8 cellular contexts compared by ENCODE assay signal in the genomic region with DNA sequence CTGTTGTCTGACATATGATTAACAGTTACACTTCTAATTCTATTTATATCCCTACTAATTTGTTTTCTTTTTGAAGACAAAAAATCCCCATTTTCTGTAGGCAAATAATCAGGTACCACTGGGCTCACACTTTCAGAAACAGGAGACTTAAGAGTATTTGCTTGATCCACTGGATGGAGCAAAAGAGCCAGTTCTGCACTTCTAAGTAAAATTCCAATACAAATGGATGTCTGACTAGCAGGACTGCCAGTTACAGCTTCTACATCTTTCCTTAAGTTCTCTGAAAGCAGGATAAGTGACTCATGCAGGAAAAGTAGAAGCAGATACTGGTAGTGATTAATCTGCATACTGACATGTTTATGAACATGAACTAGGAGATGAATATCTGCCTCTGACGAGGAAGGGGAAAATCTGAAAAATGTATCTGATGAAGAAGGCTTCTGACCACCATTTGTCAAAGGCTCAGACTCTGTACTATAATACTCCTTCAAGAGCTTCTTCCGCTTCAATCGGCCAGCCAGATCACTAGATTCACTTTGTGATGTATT.
DNase-seq lines count a peak whose midpoint lies in the region; ATAC-seq, FAIRE-seq and TF ChIP-seq lines count a peak whose summit lies in the region.

No MANE protein-coding gene starts in this region.

- no peak overlapping the region for H2AFZ ChIP-seq in osteoblast (ENCODE audit: low read length)

- WGBS in testis, 2 donors: 86 to 89% methylated on average over 3 of the region's 3 CpGs

- peaks cover 29% of the 10 kb centered on the region for H3K36me3 ChIP-seq in osteoblast (ENCODE audit: insufficient read depth, low read length)
- H3K36me3 ChIP-seq in testis (ENCODE audit: low read depth, missing control alignments): no peaks in the 10 kb centered on the region

- H3K4me1 ChIP-seq in osteoblast (ENCODE audit: insufficient read depth, low read length): peaks cover 14% of the 10 kb centered on the region
- no peaks in the 10 kb centered on the region for H3K4me1 ChIP-seq in testis

- peak overlapping the region; percentile 56 for H3K4me2 ChIP-seq in osteoblast (ENCODE audit: insufficient read depth, low read length)

- H3K4me3 ChIP-seq in astrocyte of the cerebellum (ENCODE audit: low read depth, low read length) (no peak overlapping the region), osteoblast (ENCODE audit: insufficient read depth, low read length) (no peak overlapping the region), testis (no peak overlapping the region)

- in situ Hi-C loops in astrocyte of the cerebellum (cut with HindIII; ENCODE audit: low sequenced_read_pairs): no loop called here

- no peak for TF ChIP-seq POLR2A in testis (IDR thresholded peaks at IDR 0.05)

- intact Hi-C loops in testis (cut with DNase I; ENCODE audit: low total_unique reads): no loop called here

- H3K27me3 ChIP-seq in osteoblast (ENCODE audit: insufficient read depth, low read length): no peaks in the 10 kb centered on the region
- H3K27me3 ChIP-seq in testis: no peaks in the 10 kb centered on the region

- ATAC-seq in GM18517 (IDR thresholded peaks at IDR 0.05; ENCODE audit: unreplicated experiment): peak; percentile 67
- ATAC-seq in HG03135 (IDR thresholded peaks at IDR 0.05; ENCODE audit: unreplicated experiment): peak; percentile 62

- TF ChIP-seq CTCF in astrocyte of the cerebellum (IDR thresholded peaks at IDR 0.05; ENCODE audit: low read depth, low read length, missing control alignments) (peak; percentile 58), osteoblast (IDR thresholded peaks at IDR 0.05; ENCODE audit: extremely low read depth, low read depth, low read length) (peak; percentile 58), testis (IDR thresholded peaks at IDR 0.05) (no peak), D721Med (IDR thresholded peaks at IDR 0.05; ENCODE audit: insufficient read depth, missing control alignments) (no peak)

- peak; percentile 68 for DNase-seq in astrocyte of the cerebellum (ENCODE audit: low read depth)
- peak; percentile 94 for DNase-seq in osteoblast (ENCODE audit: insufficient read length, low spot score, missing footprints)
- no peak for DNase-seq in testis
- no peak for DNase-seq in D721Med (ENCODE audit: insufficient read length, low spot score)
- DNase-seq in DMS114 treated with DMSO at 0.1 percent for 48 hours (lab: John Stamatoyannopoulos, UW; ENCODE audit: unreplicated experiment): no peak
- DNase-seq in activated CD8-positive, alpha-beta memory T cell treated with anti-CD3 and anti-CD28 coated beads for 24 hours: no peak

- H3K79me2 ChIP-seq in osteoblast (ENCODE audit: insufficient read depth, low read length): no peaks in the 10 kb centered on the region

- FAIRE-seq in D721Med (lab: Jason Lieb, UNC): no peak

- H3K27ac ChIP-seq in osteoblast (ENCODE audit: low read depth, low read length) (peak overlapping the region; percentile 52), testis (no peak overlapping the region)

- H4K20me1 ChIP-seq in osteoblast (ENCODE audit: insufficient read depth, low read length): no peaks in the 10 kb centered on the region

- H3K9me3 ChIP-seq in osteoblast (ENCODE audit: low read depth, low read length): no peaks in the 10 kb centered on the region
- no peaks in the 10 kb centered on the region for H3K9me3 ChIP-seq in testis

Comparison
In these comparisons a context has a peak if more than half of its experiments do, and no peak if none do; other contexts are left out.
1. DNase-seq: peak in astrocyte of the cerebellum (single experiment) and osteoblast (single experiment); none in testis (single experiment), D721Med (single experiment), DMS114 treated with DMSO at 0.1 percent for 48 hours (single experiment) and activated CD8-positive, alpha-beta memory T cell treated with anti-CD3 and anti-CD28 coated beads for 24 hours (single experiment).
2. CTCF ChIP-seq: peak in astrocyte of the cerebellum (single experiment) and osteoblast (single experiment); none in testis (0 of 3) and D721Med (single experiment).